In the genomic region with DNA sequence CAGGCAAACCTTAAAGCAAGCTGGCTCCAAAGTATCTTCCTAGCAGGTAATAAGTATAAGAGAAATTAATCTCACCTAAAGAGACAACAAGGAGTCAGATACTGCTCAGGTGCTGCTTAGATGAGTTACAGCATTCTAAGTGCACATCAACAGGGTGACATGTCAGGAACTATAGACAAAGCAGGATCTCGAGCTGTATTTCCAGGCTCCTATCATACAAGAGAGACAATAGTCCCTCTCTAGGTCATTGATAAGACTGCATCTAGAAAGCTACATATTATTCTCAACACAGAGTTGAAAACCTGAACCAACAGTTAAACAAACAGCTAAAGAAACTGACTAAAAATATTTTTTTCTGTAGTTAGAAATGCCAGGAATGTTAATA, we compare ENCODE assay signal across 9 cellular contexts. TPM values are rescaled to one million over a fixed set of nuclear protein-coding genes. Genes with fewer than 3 reads are reported as not detected.
DNase-seq lines count a peak whose midpoint lies in the region; ATAC-seq and TF ChIP-seq lines count a peak whose summit lies in the region.
"Had no signal": no experiment of that assay in that cellular context is flagged by ENCODE, and none has a peak within 500 bp of the region (broad histone marks: within the 10 kb centered on the region; RNA-seq: fewer than 3 reads in every experiment).

No MANE protein-coding gene starts in this region.

- ATAC-seq in HG02623 (IDR thresholded peaks at IDR 0.05; ENCODE audit: unreplicated experiment), result no peak
- ATAC-seq in GM18867 (IDR thresholded peaks at IDR 0.05; ENCODE audit: unreplicated experiment), result no peak
- no peak for ATAC-seq in GM21737 (IDR thresholded peaks at IDR 0.05; ENCODE audit: unreplicated experiment)

- H3K4me1 ChIP-seq in duodenal mucosa (ENCODE audit: control insufficient read depth in 1 of 2, insufficient read depth in 2 of 2, low read length in 2 of 2), result peaks cover 14 to 44% of the 10 kb centered on the region in 2 donors

- CTCF ChIA-PET in activated CD4-positive, alpha-beta memory T cell treated with anti-CD3 and anti-CD28 coated beads for 36 hours (lab: Charles Lee), result interaction anchor here (0.7 kb wide), 1 partner anchor 662 kb away, joined by 3 read pairs; no protein-coding TSS in a partner anchor

- no peaks in the 10 kb centered on the region for H3K36me3 Mint-ChIP-seq in activated CD4-positive, alpha-beta memory T cell treated with anti-CD3 and anti-CD28 coated beads for 36 hours
- H3K36me3 Mint-ChIP-seq: naive B cell had no signal

- H3K9me3 Mint-ChIP-seq in activated CD4-positive, alpha-beta memory T cell treated with anti-CD3 and anti-CD28 coated beads for 36 hours, result no peaks in the 10 kb centered on the region
- H3K9me3 Mint-ChIP-seq: naive B cell had no signal

- H3K4me3 ChIP-seq in duodenal mucosa (ENCODE audit: low read depth in 1 of 2, low read length in 2 of 2) (peak overlapping the region; percentile 22 to 93), neural cell (ENCODE audit: low read length) (peak overlapping the region; percentile 78)

- H3K27me3 ChIP-seq in duodenal mucosa (ENCODE audit: control insufficient read depth in 1 of 2, insufficient read depth in 2 of 2, low read length in 2 of 2), result peaks cover 0 to 7% of the 10 kb centered on the region in 2 donors
- H3K27me3 ChIP-seq in neural cell (ENCODE audit: insufficient read depth, low read depth, low read length), result peaks cover 20% of the 10 kb centered on the region

- POLR2A ChIA-PET in activated CD4-positive, alpha-beta memory T cell treated with anti-CD3 and anti-CD28 coated beads for 36 hours (lab: Charles Lee), result no interaction called here

- H3K4me1 Mint-ChIP-seq in activated CD4-positive, alpha-beta memory T cell treated with anti-CD3 and anti-CD28 coated beads for 36 hours (ENCODE audit: low read depth), result peaks cover 9% of the 10 kb centered on the region

- peak; percentile 84 for TF ChIP-seq RAD21 in neural cell (conservative IDR thresholded peaks at IDR 0.05)

- H3K27ac Mint-ChIP-seq in activated CD4-positive, alpha-beta memory T cell treated with anti-CD3 and anti-CD28 coated beads for 36 hours, result no peak overlapping the region
- H3K27ac Mint-ChIP-seq: naive B cell had no signal

- H3K9me3 ChIP-seq in duodenal mucosa (ENCODE audit: control insufficient read depth in 1 of 2, low read length in 2 of 2), result no peaks in the 10 kb centered on the region
- H3K9me3 ChIP-seq in neural cell (ENCODE audit: low read length), result no peaks in the 10 kb centered on the region

- H3K36me3 ChIP-seq in duodenal mucosa (ENCODE audit: control insufficient read depth in 1 of 2, insufficient read depth in 2 of 2, low read length in 2 of 2) (no peaks in the 10 kb centered on the region), neural cell (ENCODE audit: insufficient read depth, low read length) (no peaks in the 10 kb centered on the region)

- peaks cover 51% of the 10 kb centered on the region for H3K79me2 ChIP-seq in neural cell (replicated peaks; ENCODE audit: insufficient read depth, low read length)

- H2AFZ ChIP-seq in neural cell (ENCODE audit: low read depth, low read length), result no peak overlapping the region

- H3F3A ChIP-seq in neural cell (ENCODE audit: insufficient read depth, low read length, poor library complexity, severe bottlenecking), result no peaks in the 10 kb centered on the region

- H4K20me1 ChIP-seq in neural cell (ENCODE audit: insufficient read depth), result no peaks in the 10 kb centered on the region

- intact Hi-C loops in activated CD4-positive, alpha-beta memory T cell treated with anti-CD3 and anti-CD28 coated beads for 36 hours (cut with micrococcal nuclease), result loop anchor here (5.0 to 10.0 kb wide), 3 partner anchors 208 to 999 kb away; a partner anchor contains a TSS

- H3K9ac ChIP-seq in duodenal mucosa (ENCODE audit: low read depth in 1 of 2, low read length in 2 of 2), result no peak overlapping the region
- no peak overlapping the region for H3K9ac ChIP-seq in neural cell (ENCODE audit: low read length)

- peak; percentile 80 for TF ChIP-seq CTCF in neural cell (IDR thresholded peaks at IDR 0.05; ENCODE audit: poor library complexity, severe bottlenecking)

- peak; percentile 60 for DNase-seq in DMS53 (lab: John Stamatoyannopoulos, UW)
- DNase-seq in NCI-H146 (lab: John Stamatoyannopoulos, UW), result peak; percentile 50
- DNase-seq in activated CD4-positive, alpha-beta memory T cell treated with anti-CD3 and anti-CD28 coated beads for 36 hours, result no peak
- DNase-seq: naive B cell had no signal

- H3K27me3 Mint-ChIP-seq in activated CD4-positive, alpha-beta memory T cell treated with anti-CD3 and anti-CD28 coated beads for 36 hours, result peaks cover 47% of the 10 kb centered on the region

- H3K9me2 ChIP-seq in neural cell (ENCODE audit: insufficient read depth, low read length), result no peaks in the 10 kb centered on the region

- no peak for TF ChIP-seq EP300 in neural cell (conservative IDR thresholded peaks at IDR 0.05; ENCODE audit: poor library complexity, severe bottlenecking)

- H3K4me2 ChIP-seq in neural cell (ENCODE audit: low read length), result no peak overlapping the region

- no peak overlapping the region for H3K27ac ChIP-seq in duodenal mucosa (ENCODE audit: low read depth, low read length)
- no peak overlapping the region for H3K27ac ChIP-seq in neural cell (ENCODE audit: low read length)

- no peak overlapping the region for H3K4me3 Mint-ChIP-seq in activated CD4-positive, alpha-beta memory T cell treated with anti-CD3 and anti-CD28 coated beads for 36 hours

TF ChIP-seq in neural cell, 6 proteins besides CTCF, POLR2A, EP300 and RAD21:
- peak; percentile 83 for TF ChIP-seq SMC3 (conservative IDR thresholded peaks at IDR 0.05; ENCODE audit: poor library complexity)
- no peak for TF ChIP-seq MXI1 (conservative IDR thresholded peaks at IDR 0.05; ENCODE audit: poor library complexity, severe bottlenecking)

RNA-seq across cellular contexts. Expression of a gene that starts 3.9 kb away (rescaled TPM):
- polyA plus RNA-seq in neural cell, result 10.4 and 14.9 TPM in 2 replicates
- polyA minus RNA-seq in neural cell, result 47.0 and 49.2 TPM in 2 replicates
- total RNA-seq in activated CD4-positive, alpha-beta memory T cell treated with anti-CD3 and anti-CD28 coated beads for 36 hours, result 1 to 10 TPM; 1.8 to 2.2 TPM
